15 cellular contexts compared by ENCODE assay signal in the genomic region with DNA sequence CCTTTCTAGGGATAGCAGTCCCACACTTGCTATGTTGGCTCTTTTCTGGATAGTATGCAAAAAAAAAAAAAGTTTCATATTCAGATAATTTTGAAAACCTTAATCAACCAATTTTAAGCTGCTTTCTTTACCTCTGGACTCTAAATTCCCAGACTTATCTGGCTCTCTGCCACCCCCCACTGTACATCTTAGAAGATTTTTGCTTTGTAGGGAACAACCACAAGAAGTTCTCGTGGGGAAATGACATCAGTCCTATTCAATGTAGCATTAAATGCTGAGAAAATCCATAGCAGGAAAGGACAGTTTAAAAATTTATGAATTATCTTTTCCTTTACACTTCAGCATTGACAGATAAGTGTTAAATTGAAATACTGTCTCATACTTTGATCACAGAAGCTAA.
DNase-seq lines count a peak whose midpoint lies in the region; ATAC-seq lines count a peak whose summit lies in the region.
"Had no signal": no experiment of that assay in that cellular context is flagged by ENCODE, and none has a peak within 500 bp of the region (broad histone marks: within the 10 kb centered on the region; RNA-seq: fewer than 3 reads in every experiment).

No MANE protein-coding gene starts in this region.

- H3K4me3 ChIP-seq in adipocyte (ENCODE audit: low read length), result no peak overlapping the region

- peak; percentile 27 for DNase-seq in EL
- peak; percentile 26 for DNase-seq in adipocyte (ENCODE audit: low read depth)
- DNase-seq in dermis blood vessel endothelial cell, result peak; percentile 43
- peak; percentile 8 for DNase-seq in myocyte (ENCODE audit: low read depth)
- DNase-seq in OCI-M2 (lab: John Stamatoyannopoulos, UW; ENCODE audit: unreplicated experiment), result no peak
- no peak for DNase-seq in activated CD4-positive, alpha-beta T cell treated with anti-CD3 and anti-CD28 coated beads, Interleukin-2, amount 50 U/mL, for 1 hour
- DNase-seq: DMS 273 treated with DMSO at 0.1 percent for 48 hours; MV-4-11; NCI-H1417; NCI-H187 treated with DMSO at 0.1 percent for 48 hours; NCI-H69; NK-92 treated with Interleukin-12 subunit alpha and Interleukin-12 subunit beta, amount 100 ng/mL, for 24 hours; OCI-M1 had no signal

- no peak for ATAC-seq in HG03039 (IDR thresholded peaks at IDR 0.05; ENCODE audit: unreplicated experiment)
- no peak for ATAC-seq in HG03442 (IDR thresholded peaks at IDR 0.05; ENCODE audit: unreplicated experiment)

- peaks cover 25% of the 10 kb centered on the region for H3K4me1 ChIP-seq in adipocyte (ENCODE audit: control insufficient read depth, insufficient read depth, low read length)

- no peaks in the 10 kb centered on the region for H3K9me3 ChIP-seq in adipocyte (ENCODE audit: control insufficient read depth, low read length)

- H3K9ac ChIP-seq in adipocyte (ENCODE audit: low read length), result no peak overlapping the region

- no peaks in the 10 kb centered on the region for H3K36me3 ChIP-seq in adipocyte (ENCODE audit: control insufficient read depth, insufficient read depth, low read length, severe bottlenecking)

- H3K27me3 ChIP-seq in adipocyte (replicated peaks; ENCODE audit: control insufficient read depth, insufficient read depth, low read length), result no peaks in the 10 kb centered on the region

Comparison
In these comparisons a context has a peak if more than half of its experiments do, and no peak if none do; other contexts are left out.
1. DNase-seq: peak in EL (single experiment), adipocyte (single experiment), dermis blood vessel endothelial cell (single experiment) and myocyte (single experiment); none in OCI-M2 (single experiment) and activated CD4-positive, alpha-beta T cell treated with anti-CD3 and anti-CD28 coated beads, Interleukin-2, amount 50 U/mL, for 1 hour (single experiment).